10 cellular contexts compared by ENCODE assay signal in genomic region chr11:44120169-44120568, GRCh38. TPM values are rescaled to one million over a fixed set of nuclear protein-coding genes. Genes with fewer than 3 reads are reported as not detected.
DNase-seq lines count a peak whose midpoint lies in the region; ATAC-seq and TF ChIP-seq lines count a peak whose summit lies in the region.
"Had no signal": no experiment of that assay in that cellular context is flagged by ENCODE, and none has a peak within 500 bp of the region (broad histone marks: within the 10 kb centered on the region; RNA-seq: fewer than 3 reads in every experiment).

No MANE protein-coding gene starts in this region.

- no peaks in the 10 kb centered on the region for H3K9me3 ChIP-seq in WERI-Rb-1 (ENCODE audit: severe bottlenecking)
- H3K9me3 ChIP-seq in cardiac muscle cell (ENCODE audit: low read depth) = no peaks in the 10 kb centered on the region
- H3K9me3 ChIP-seq in thoracic aorta = no peaks in the 10 kb centered on the region
- H3K9me3 ChIP-seq: gastroesophageal sphincter had no signal

- no peak overlapping the region for H3K4me3 ChIP-seq in WERI-Rb-1 (ENCODE audit: low read depth, low read length)
- H3K4me3 ChIP-seq in cardiac muscle cell = no peak overlapping the region
- no peak overlapping the region for H3K4me3 ChIP-seq in thoracic aorta
- H3K4me3 ChIP-seq: gastroesophageal sphincter had no signal

- H3K36me3 ChIP-seq in WERI-Rb-1 (peaks cover 25% of the 10 kb centered on the region), cardiac muscle cell (peaks cover 27% of the 10 kb centered on the region), thoracic aorta (peaks cover 8% of the 10 kb centered on the region)

- DNase-seq in DMS 273 (lab: John Stamatoyannopoulos, UW; ENCODE audit: unreplicated experiment) = peak; percentile 12
- no peak for DNase-seq in DMS 273 treated with DMSO at 0.1 percent for 48 hours (lab: John Stamatoyannopoulos, UW)
- DNase-seq in WERI-Rb-1 = peak; percentile 24
- no peak for DNase-seq in cardiac muscle cell (ENCODE audit: low read depth in 1 of 2, low spot score in 1 of 2)
- no peak for DNase-seq in thoracic aorta (ENCODE audit: low spot score)
- DNase-seq in SIG-M5 treated with dmso at 0.1 percent for 504 hours (lab: John Stamatoyannopoulos, UW; ENCODE audit: unreplicated experiment) = no peak
- DNase-seq in activated T-cell treated with anti-CD3 and anti-CD28 coated beads, Interleukin-2, amount 50 U/mL, for 1 hour = no peak
- DNase-seq: stimulated activated CD4-positive, alpha-beta T cell treated with anti-CD3 and anti-CD28 coated beads, Interleukin-4, amount 100 ng/mL, for 4 hours had no signal

- no peak overlapping the region for H3K27ac ChIP-seq in WERI-Rb-1
- no peak overlapping the region for H3K27ac ChIP-seq in cardiac muscle cell
- no peak overlapping the region for H3K27ac ChIP-seq in thoracic aorta
- H3K27ac ChIP-seq: gastroesophageal sphincter had no signal

- ATAC-seq in thoracic aorta (ENCODE audit: insufficient number of reproducible peaks, low FRiP score, low read depth) (no peak), HG03095 (IDR thresholded peaks at IDR 0.05; ENCODE audit: unreplicated experiment) (no peak)
- ATAC-seq: gastroesophageal sphincter had no signal

- H3K27me3 ChIP-seq in WERI-Rb-1 (ENCODE audit: insufficient read depth, low read depth, severe bottlenecking) (no peaks in the 10 kb centered on the region), cardiac muscle cell (no peaks in the 10 kb centered on the region), thoracic aorta (replicated peaks; ENCODE audit: insufficient read depth) (no peaks in the 10 kb centered on the region)
- H3K27me3 ChIP-seq: gastroesophageal sphincter had no signal

- TF ChIP-seq CTCF in WERI-Rb-1 (IDR thresholded peaks at IDR 0.05; ENCODE audit: low read depth, low read length) = peak; percentile 69
- TF ChIP-seq CTCF in cardiac muscle cell (IDR thresholded peaks at IDR 0.05; ENCODE audit: low read depth, low read length) = peak; percentile 31
- peak; percentile 35 for TF ChIP-seq CTCF in thoracic aorta (IDR thresholded peaks at IDR 0.05)

- H3K4me1 ChIP-seq in cardiac muscle cell (ENCODE audit: low read depth) (no peaks in the 10 kb centered on the region), thoracic aorta (ENCODE audit: control insufficient read depth in 1 of 2, low read depth in 2 of 2) (peaks cover 8 to 28% of the 10 kb centered on the region in 2 donors)

RNA-seq across cellular contexts. Expression of gene EXT2, which starts 24.7 kb away (rescaled TPM):
- 53.1 and 109 TPM in 2 replicates for total RNA-seq in cardiac muscle cell
- polyA plus RNA-seq in cardiac muscle cell = 44.1 and 54.1 TPM in 2 replicates
- total RNA-seq in thoracic aorta = 100 to 1,000 TPM in 1 of 2 donors, 10 to 100 TPM in 1; 64.4 to 102 TPM

RNA-seq across cellular contexts. Expression of gene ACCS, which starts 54.1 kb away (rescaled TPM):
- total RNA-seq in cardiac muscle cell (7.9 and 11.3 TPM in 2 replicates), thoracic aorta (10 to 100 TPM; 32.3 to 32.6 TPM)
- 11.0 and 14.7 TPM in 2 replicates for polyA plus RNA-seq in cardiac muscle cell

Comparison
In these comparisons a context has a peak if more than half of its experiments do, and no peak if none do; other contexts are left out.
1. DNase-seq: peak in DMS 273 (single experiment) and WERI-Rb-1 (single experiment); none in DMS 273 treated with DMSO at 0.1 percent for 48 hours (single experiment), cardiac muscle cell (0 of 2), thoracic aorta (single experiment), SIG-M5 treated with dmso at 0.1 percent for 504 hours (single experiment) and activated T-cell treated with anti-CD3 and anti-CD28 coated beads, Interleukin-2, amount 50 U/mL, for 1 hour (single experiment).
2. Peak in every context shown above with its lines, with median percentiles within 50 percentile points of each other: CTCF ChIP-seq.